ENCODE assay signal across 8 cellular contexts in the genomic region with DNA sequence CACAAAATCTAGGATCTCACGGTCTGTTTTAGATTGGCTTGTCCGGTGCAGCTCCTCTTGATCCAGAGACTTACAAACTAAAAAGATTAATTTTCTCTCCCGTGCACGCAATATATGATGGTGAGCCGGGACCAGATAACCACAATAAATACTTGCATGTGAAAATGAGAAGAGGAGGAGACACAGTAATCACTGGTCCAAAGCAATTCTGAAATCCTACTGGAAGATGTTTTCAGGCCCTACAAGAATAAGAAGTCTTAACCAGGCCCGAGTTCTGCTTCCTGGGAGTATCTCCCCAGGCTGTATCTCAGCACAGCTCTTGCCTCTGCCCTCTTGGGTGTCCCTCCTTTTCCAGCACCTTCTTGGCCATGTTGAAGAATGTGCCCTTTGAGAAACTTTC. TPM values are rescaled to one million over a fixed set of nuclear protein-coding genes. Genes with fewer than 3 reads are reported as not detected.
A peak's percentile ranks its signal among the peaks of the same experiment; 100 is the strongest.
DNase-seq lines count a peak whose midpoint lies in the region; ATAC-seq and TF ChIP-seq lines count a peak whose summit lies in the region.
"Had no signal": no experiment of that assay in that cellular context is flagged by ENCODE, and none has a peak within 500 bp of the region (broad histone marks: within the 10 kb centered on the region; RNA-seq: fewer than 3 reads in every experiment).

No MANE protein-coding gene starts in this region.

- no peaks in the 10 kb centered on the region for H3K79me1 ChIP-seq in H9 (ENCODE audit: insufficient read depth, low read depth, low read length, poor library complexity, severe bottlenecking)

- no peak for ATAC-seq in T-helper 17 cell

- H4K8ac ChIP-seq in H9 (replicated peaks; ENCODE audit: insufficient read length, low read depth, low read length), result no peak overlapping the region

- no peak overlapping the region for H3K18ac ChIP-seq in H9 (ENCODE audit: insufficient read length, low read depth, low read length)

- H3K4me3 Mint-ChIP-seq in H9 (peak overlapping the region; percentile 93 to 98), T-helper 17 cell (peak overlapping the region; percentile 98)

- no peak overlapping the region for H4K91ac ChIP-seq in H9 (ENCODE audit: insufficient read length, low read depth, low read length)

- no peak overlapping the region for H3K23ac ChIP-seq in H9 (ENCODE audit: insufficient read length, low read depth, low read length)

- H3K14ac ChIP-seq in H9 (ENCODE audit: insufficient read depth, low read length), result no peak overlapping the region

- H3T11ph ChIP-seq in H9 (ENCODE audit: low read length), result no peak overlapping the region

- peaks cover 4% of the 10 kb centered on the region; the same call in 1 of the 2 replicates for H3K79me2 ChIP-seq in H9 (ENCODE audit: insufficient read depth, low read length)

- H4K20me1 ChIP-seq in H9 (ENCODE audit: control insufficient read depth, insufficient read depth, insufficient read length), result no peaks in the 10 kb centered on the region

- H3K9me3 ChIP-seq in H9 (ENCODE audit: control insufficient read depth, low read depth, low read length) (no peaks in the 10 kb centered on the region), T-helper 17 cell (ENCODE audit: control insufficient read depth, low read length, poor library complexity, severe bottlenecking) (no peaks in the 10 kb centered on the region), skeletal muscle tissue (ENCODE audit: control insufficient read depth in 3 of 3, low read length in 3 of 3) (no peaks in the 10 kb centered on the region), HAP-1 (0 out of 2 replicates have a peak, but pooled peaks cover 2% of the 10 kb centered on the region)

- peak overlapping the region; percentile 95 to 100 for H3K4me3 ChIP-seq in foreskin fibroblast (ENCODE audit: low read depth in 1 of 2, low read length in 2 of 2)
- H3K4me3 ChIP-seq in skeletal muscle tissue (ENCODE audit: low read length in 3 of 3), result peak overlapping the region; percentile 74 to 99 (median 98)
- no peak overlapping the region for H3K4me3 ChIP-seq in HAP-1

- H3K27ac ChIP-seq in H9 (ENCODE audit: insufficient read length, low read depth, low read length) (no peak overlapping the region), skeletal muscle tissue (ENCODE audit: low read depth, low read length) (peak overlapping the region; percentile 69)

- no peak overlapping the region for H2BK15ac ChIP-seq in H9 (ENCODE audit: low read depth, low read length)

- DNase-seq in H9, result no peak
- DNase-seq in T-helper 17 cell, result no peak
- no peak for DNase-seq in foreskin fibroblast
- no peak for DNase-seq in HAP-1 (ENCODE audit: low spot score in 2 of 2)
- DNase-seq in LoVo (ENCODE audit: low spot score), result no peak
- DNase-seq in SHP77 treated with DMSO at 0.1 percent for 48 hours (lab: John Stamatoyannopoulos, UW), result no peak
- DNase-seq: activated CD4-positive, alpha-beta T cell treated with anti-CD3 and anti-CD28 coated beads for 4 hours had no signal

- peak overlapping the region; percentile 65 for H3K4me2 ChIP-seq in H9 (ENCODE audit: insufficient read depth, insufficient read length, low read length)

- TF ChIP-seq CTCF in H9 (conservative IDR thresholded peaks at IDR 0.05), result no peak
- TF ChIP-seq CTCF in foreskin fibroblast (IDR thresholded peaks at IDR 0.05; ENCODE audit: low read depth, low read length), result no peak

- no peak overlapping the region for H2BK20ac ChIP-seq in H9 (ENCODE audit: low read depth, low read length, poor library complexity, severe bottlenecking)

- H3K9ac ChIP-seq in H9 (ENCODE audit: extremely low read depth, insufficient read length, low read length) (peak overlapping the region; percentile 88), skeletal muscle tissue (ENCODE audit: low read depth in 1 of 3, low read length in 3 of 3) (peak overlapping the region in 2 of 3 donors; percentile 77 to 89)

- H3K4me1 ChIP-seq in H9 (ENCODE audit: insufficient read depth, low read length), result no peaks in the 10 kb centered on the region
- peaks cover 13 to 28% (median 15%) of the 10 kb centered on the region in 3 donors for H3K4me1 ChIP-seq in skeletal muscle tissue (ENCODE audit: control insufficient read depth in 3 of 3, insufficient read depth in 3 of 3, low read length in 3 of 3)
- H3K4me1 ChIP-seq in HAP-1, result no peaks in the 10 kb centered on the region; the same call in 1 of the 2 replicates

- H2BK12ac ChIP-seq in H9 (ENCODE audit: insufficient read length, low read depth, low read length), result no peak overlapping the region

- H3K9me3 Mint-ChIP-seq in H9, result peaks cover 0 to 4% of the 10 kb centered on the region in 2 experiments; a peak in 1 of 5 replicates

- H3K36me3 ChIP-seq in skeletal muscle tissue (ENCODE audit: control insufficient read depth in 3 of 3, insufficient read depth in 3 of 3, low read length in 3 of 3) (peaks cover 3 to 7% (median 4%) of the 10 kb centered on the region in 3 donors), HAP-1 (replicated peaks) (peaks cover 12% of the 10 kb centered on the region)

- no peak overlapping the region for H4K5ac ChIP-seq in H9 (ENCODE audit: insufficient read length, low read depth, low read length)

- H3K27me3 ChIP-seq in H9 (ENCODE audit: insufficient read depth, low read length) (no peaks in the 10 kb centered on the region), skeletal muscle tissue (ENCODE audit: control insufficient read depth in 3 of 3, insufficient read depth in 3 of 3, low read length in 3 of 3) (no peaks in the 10 kb centered on the region), HAP-1 (ENCODE audit: low read depth) (no peaks in the 10 kb centered on the region)

- no peak overlapping the region for H3K56ac ChIP-seq in H9 (ENCODE audit: insufficient read length, low read depth, low read length)

- in situ Hi-C loops in HAP-1 (cut with MboI; ENCODE audit: low sequenced_read_pairs), result no loop called here

- H3K36me3 Mint-ChIP-seq in H9 (ENCODE audit: insufficient read depth in 1 of 3, low read depth in 3 of 3) (peaks cover 11 to 33% (median 16%) of the 10 kb centered on the region in 3 experiments; a peak in 6 of 7 replicates), T-helper 17 cell (ENCODE audit: low read depth) (peaks cover 3% of the 10 kb centered on the region)

- no peak overlapping the region for H2AK5ac ChIP-seq in H9 (ENCODE audit: insufficient read length, low read length)

- H3K27ac Mint-ChIP-seq in H9 (peak overlapping the region; percentile 91 to 99 (median 98); a peak in 6 of 7 replicates), T-helper 17 cell (peak overlapping the region; percentile 97)

- H3K4me1 Mint-ChIP-seq in H9, result peaks cover 15 to 18% of the 10 kb centered on the region in 2 experiments
- H3K4me1 Mint-ChIP-seq in T-helper 17 cell, result peaks cover 23% of the 10 kb centered on the region

- H3K4ac ChIP-seq in H9 (ENCODE audit: low read depth, low read length), result no peak overlapping the region

- H2BK120ac ChIP-seq in H9 (ENCODE audit: low read depth, low read length, poor library complexity, severe bottlenecking), result no peak overlapping the region

- WGBS in H9 (ENCODE audit: extremely low coverage, insufficient read length, low lambda C conversion rate), result no CpG with 5 or more reads among the region's 6 CpGs

- peaks cover 11% of the 10 kb centered on the region for H3K23me2 ChIP-seq in H9 (ENCODE audit: insufficient read length, low read depth, low read length, poor library complexity, severe bottlenecking)

- no peaks in the 10 kb centered on the region; the same call in 1 of the 2 replicates for H3K27me3 Mint-ChIP-seq in H9 (ENCODE audit: low read depth)
- H3K27me3 Mint-ChIP-seq in T-helper 17 cell, result no peaks in the 10 kb centered on the region

- no peak overlapping the region for H2AFZ ChIP-seq in H9 (ENCODE audit: low read length)

- no peak overlapping the region for H2BK5ac ChIP-seq in H9 (ENCODE audit: insufficient read length, low read length)

RNA-seq across cellular contexts. Expression of a gene that starts 1.0 kb away (rescaled TPM):
- total RNA-seq in H9 (2021) (53.0 and 54.4 TPM in 2 replicates), T-helper 17 cell (10 to 100 TPM; 15.4 to 23.5 TPM), skeletal muscle tissue (8.4 TPM)

RNA-seq across cellular contexts. Expression of a gene that starts 12.8 kb away (rescaled TPM):
- total RNA-seq in H9 (2021), result 32.6 and 35.6 TPM in 2 replicates
- total RNA-seq in T-helper 17 cell, result 10 to 100 TPM; 17.8 to 18.0 TPM
- total RNA-seq in skeletal muscle tissue, result 45.9 TPM

RNA-seq across cellular contexts. Expression of a gene that starts 45.1 kb away (rescaled TPM):
- 234 and 238 TPM in 2 replicates for total RNA-seq in H9 (2021)
- total RNA-seq in T-helper 17 cell, result not detected
- not detected for total RNA-seq in skeletal muscle tissue

Comparison
In these comparisons a context has a peak if more than half of its experiments do, and no peak if none do; other contexts are left out.
1. RNA of a gene that starts 45.1 kb away (total RNA-seq): 234 to 238 TPM in H9; not detected in T-helper 17 cell and not detected in skeletal muscle tissue (single experiment); every median in the first group is over 100 times any median in the second.